In the genomic region with DNA sequence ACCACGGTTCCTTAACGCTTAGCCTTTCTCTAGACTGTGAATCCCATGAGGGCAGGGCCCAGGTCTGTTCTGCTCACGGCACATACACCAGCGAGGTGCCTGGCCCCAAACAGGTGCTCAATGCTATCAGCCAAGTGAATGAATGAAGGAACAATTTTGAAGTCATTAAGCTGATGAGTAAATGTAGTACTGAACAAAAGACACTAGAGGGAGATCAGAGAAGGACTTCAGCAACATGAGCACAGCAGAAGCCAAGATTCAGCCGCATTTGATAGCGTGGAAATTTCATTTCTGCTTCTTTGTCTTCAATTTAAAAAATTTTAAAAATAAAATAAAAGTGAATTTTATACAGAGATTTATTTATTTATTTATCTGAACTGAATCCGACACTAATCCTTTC, we compare ENCODE assay signal across 9 cellular contexts. TPM values are rescaled to one million over a fixed set of nuclear protein-coding genes. Genes with fewer than 3 reads are reported as not detected.
A peak's percentile ranks its signal among the peaks of the same experiment; 100 is the strongest.
DNase-seq lines count a peak whose midpoint lies in the region; ATAC-seq, FAIRE-seq and TF ChIP-seq lines count a peak whose summit lies in the region.
"Had no signal": no experiment of that assay in that cellular context is flagged by ENCODE, and none has a peak within 500 bp of the region (broad histone marks: within the 10 kb centered on the region; RNA-seq: fewer than 3 reads in every experiment).

No MANE protein-coding gene starts in this region.

- H3K9me3 Mint-ChIP-seq in activated T-cell treated with anti-CD3 and anti-CD28 coated beads, Interleukin-2, amount 50 U/mL, for 24 hours = peaks cover 15% of the 10 kb centered on the region

- no peaks in the 10 kb centered on the region for H3K36me3 Mint-ChIP-seq in activated T-cell treated with anti-CD3 and anti-CD28 coated beads, Interleukin-2, amount 50 U/mL, for 24 hours (ENCODE audit: low read depth)

- peaks cover 5% of the 10 kb centered on the region for H3K27me3 Mint-ChIP-seq in activated T-cell treated with anti-CD3 and anti-CD28 coated beads, Interleukin-2, amount 50 U/mL, for 24 hours
- H3K27me3 Mint-ChIP-seq: activated B cell treated with CpG ODN at 0.5 μM for 24 hours had no signal

- DNase-seq in D721Med (ENCODE audit: insufficient read length, low spot score) (no peak), HT-29 (ENCODE audit: low spot score) (peak; percentile 53), amniotic epithelial cell (ENCODE audit: low read depth) (peak; percentile 33), left kidney (ENCODE audit: low read depth, low spot score) (peak; percentile 39), KG1 (lab: John Stamatoyannopoulos, UW) (no peak), occipital lobe (lab: John Stamatoyannopoulos, UW) (no peak)
- DNase-seq in activated T-cell treated with anti-CD3 and anti-CD28 coated beads, Interleukin-2, amount 50 U/mL, for 24 hours = no peak
- DNase-seq: activated B cell treated with CpG ODN at 0.5 μM for 24 hours had no signal

- no peak for FAIRE-seq in D721Med (lab: Jason Lieb, UNC)

- H3K4me1 Mint-ChIP-seq in activated T-cell treated with anti-CD3 and anti-CD28 coated beads, Interleukin-2, amount 50 U/mL, for 24 hours (ENCODE audit: low read depth) = no peaks in the 10 kb centered on the region
- H3K4me1 Mint-ChIP-seq: activated B cell treated with CpG ODN at 0.5 μM for 24 hours had no signal

- ATAC-seq in HG02798 (IDR thresholded peaks at IDR 0.05; ENCODE audit: poor library complexity, unreplicated experiment) = no peak

- H3K4me3 Mint-ChIP-seq in activated T-cell treated with anti-CD3 and anti-CD28 coated beads, Interleukin-2, amount 50 U/mL, for 24 hours = no peak overlapping the region
- H3K4me3 Mint-ChIP-seq: activated B cell treated with CpG ODN at 0.5 μM for 24 hours had no signal

- peak; percentile 19 for TF ChIP-seq CTCF in D721Med (IDR thresholded peaks at IDR 0.05; ENCODE audit: insufficient read depth, missing control alignments)

- no peak overlapping the region for H3K27ac Mint-ChIP-seq in activated T-cell treated with anti-CD3 and anti-CD28 coated beads, Interleukin-2, amount 50 U/mL, for 24 hours
- H3K27ac Mint-ChIP-seq: activated B cell treated with CpG ODN at 0.5 μM for 24 hours had no signal

RNA-seq across cellular contexts. Expression of gene MYO16, which starts 20.1 kb away (rescaled TPM):
- not detected in 2 replicates for total RNA-seq in HT-29 (2014; rRNA removed; shearing (Covaris generic))
- 105 TPM for total RNA-seq in occipital lobe
- total RNA-seq: activated B cell treated with CpG ODN at 0.5 μM for 24 hours had no signal

Comparison
In these comparisons a context has a peak if more than half of its experiments do, and no peak if none do; other contexts are left out.
1. DNase-seq: peak in HT-29 (single experiment), amniotic epithelial cell (single experiment) and left kidney (single experiment); none in D721Med (single experiment), KG1 (single experiment), occipital lobe (single experiment) and activated T-cell treated with anti-CD3 and anti-CD28 coated beads, Interleukin-2, amount 50 U/mL, for 24 hours (single experiment).
2. RNA of gene MYO16, which starts 20.1 kb away (total RNA-seq): 105 TPM in occipital lobe (single experiment); not detected in HT-29; every median in the first group is over 100 times any median in the second.